In genomic region chr18:45757644-45758043, GRCh38 we compare ENCODE assay signal across 2 cellular contexts. TPM values are rescaled to one million over a fixed set of nuclear protein-coding genes. Genes with fewer than 3 reads are reported as not detected.
"Had no signal": no experiment of that assay in that cellular context is flagged by ENCODE, and none has a peak within 500 bp of the region (broad histone marks: within the 10 kb centered on the region; RNA-seq: fewer than 3 reads in every experiment).

No MANE protein-coding gene starts in this region.

RNA-seq across cellular contexts. Expression of gene SLC14A1, which starts 33.7 kb away (rescaled TPM):
- total RNA-seq: dermis microvascular lymphatic vessel endothelial cell, endodermal cell had no signal
